ENCODE assay signal across 16 cellular contexts in the genomic region with DNA sequence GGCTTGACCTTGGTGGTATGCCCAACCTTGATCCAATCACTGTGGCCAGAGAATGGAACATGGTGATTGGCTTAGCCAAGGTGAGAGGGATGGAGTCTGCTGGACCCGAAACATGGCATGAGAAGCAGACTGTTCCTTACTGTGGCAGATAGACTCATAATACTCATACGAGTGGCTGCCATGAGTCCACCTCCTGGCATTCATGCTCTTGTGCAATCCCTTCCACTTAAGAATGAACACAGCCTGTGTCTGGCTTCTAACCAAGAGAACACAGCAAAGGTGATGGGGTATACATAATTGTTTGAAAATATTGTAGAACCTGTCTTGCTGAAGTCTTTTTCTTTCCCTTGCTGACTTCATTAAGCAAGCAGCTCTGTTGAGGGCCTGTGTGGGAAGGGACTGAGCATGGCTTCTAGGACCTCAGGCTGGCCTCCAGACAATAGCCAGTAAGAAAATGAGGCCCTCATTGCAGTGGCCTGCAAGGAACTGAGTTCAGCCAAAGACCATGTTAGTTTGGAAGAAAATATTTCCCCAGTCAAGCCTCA.
A peak's percentile ranks its signal among the peaks of the same experiment; 100 is the strongest.
DNase-seq lines count a peak whose midpoint lies in the region; ATAC-seq and TF ChIP-seq lines count a peak whose summit lies in the region.
"Had no signal": no experiment of that assay in that cellular context is flagged by ENCODE, and none has a peak within 500 bp of the region (broad histone marks: within the 10 kb centered on the region; RNA-seq: fewer than 3 reads in every experiment).

No MANE protein-coding gene starts in this region.

- 62 to 69% methylated on average over 2 of the region's 2 CpGs for WGBS in esophagus squamous epithelium, 2 donors

- no peaks in the 10 kb centered on the region for H3K36me3 ChIP-seq in RWPE2 (ENCODE audit: low read depth)
- H3K36me3 ChIP-seq in fibroblast of lung (ENCODE audit: control insufficient read depth, insufficient read depth, low read length), result no peaks in the 10 kb centered on the region
- no peaks in the 10 kb centered on the region for H3K36me3 ChIP-seq in esophagus squamous epithelium
- H3K36me3 ChIP-seq: right atrium auricular region had no signal

- H3K9me3 ChIP-seq in RWPE2 (ENCODE audit: severe bottlenecking) (no peaks in the 10 kb centered on the region), fibroblast of lung (ENCODE audit: control insufficient read depth, insufficient read depth, low read depth, low read length) (no peaks in the 10 kb centered on the region), esophagus squamous epithelium (no peaks in the 10 kb centered on the region)
- H3K9me3 ChIP-seq: right atrium auricular region, testis had no signal

- no peak overlapping the region for H3K9ac ChIP-seq in fibroblast of lung (ENCODE audit: insufficient read depth, low read length)

- TF ChIP-seq CTCF in RWPE2 (IDR thresholded peaks at IDR 0.05; ENCODE audit: poor library complexity, severe bottlenecking) (no peak), fibroblast of lung (conservative IDR thresholded peaks at IDR 0.05 in 1 of 2, IDR thresholded peaks at IDR 0.05 in 1 of 2; ENCODE audit: low read depth in 1 of 2, low read length in 2 of 2) (no peak), esophagus squamous epithelium (IDR thresholded peaks at IDR 0.05) (no peak)

- peaks cover 3% of the 10 kb centered on the region for H3K4me1 ChIP-seq in RWPE2 (ENCODE audit: insufficient read depth, poor library complexity, severe bottlenecking)
- peaks cover 6% of the 10 kb centered on the region for H3K4me1 ChIP-seq in fibroblast of lung (ENCODE audit: control insufficient read depth, extremely low read depth, insufficient read depth, low read length)
- peaks cover 0 to 7% (median 0%) of the 10 kb centered on the region in 3 donors for H3K4me1 ChIP-seq in esophagus squamous epithelium
- H3K4me1 ChIP-seq: right atrium auricular region, testis had no signal

- no peak for TF ChIP-seq POLR2A in esophagus squamous epithelium (IDR thresholded peaks at IDR 0.05)

- ATAC-seq in RWPE2 (ENCODE audit: low read depth), result peak; percentile 41; the same call in 1 of the 3 replicates
- ATAC-seq: activated naive CD4-positive, alpha-beta T cell treated with anti-CD3 and anti-CD28 coated beads, Interleukin-2, amount 50 U/mL, for 72 hours; activated T-cell treated with anti-CD3 and anti-CD28 coated beads, Interleukin-2, amount 50 U/mL, for 72 hours had no signal

- peak; percentile 55 for DNase-seq in GM03348 (ENCODE audit: low spot score)
- DNase-seq in RWPE2 (ENCODE audit: low spot score), result no peak
- peak; percentile 32 to 66 for DNase-seq in fibroblast of lung (ENCODE audit: low read depth in 2 of 2)
- peak; percentile 67 for DNase-seq in renal cortical epithelial cell (ENCODE audit: low read depth)
- DNase-seq in NCI-H1694 (lab: John Stamatoyannopoulos, UW), result no peak
- no peak for DNase-seq in esophagus squamous epithelium (lab: John Stamatoyannopoulos, UW)
- DNase-seq in cerebellum (ENCODE audit: low spot score), result no peak
- DNase-seq: activated CD4-positive, CD25-positive, alpha-beta regulatory T cell treated with anti-CD3 and anti-CD28 coated beads, Interleukin-2, amount 50 U/mL, for 72 hours; activated T-cell treated with anti-CD3 and anti-CD28 coated beads, Interleukin-2, amount 50 U/mL, for 72 hours; H7; NCI-H1930; NCI-H446 treated with DMSO at 0.1 percent for 48 hours; T1000; testis had no signal

- H3K27me3 ChIP-seq in RWPE2 (ENCODE audit: insufficient read depth, poor library complexity, severe bottlenecking) (no peaks in the 10 kb centered on the region), fibroblast of lung (ENCODE audit: control insufficient read depth, insufficient read depth, low read length) (no peaks in the 10 kb centered on the region), esophagus squamous epithelium (peaks cover 0 to 6% (median 0%) of the 10 kb centered on the region in 4 donors)
- H3K27me3 ChIP-seq: right atrium auricular region, testis had no signal

- H2AFZ ChIP-seq in fibroblast of lung (ENCODE audit: low read length), result no peak overlapping the region

- H3K4me3 ChIP-seq in RWPE2 (ENCODE audit: severe bottlenecking), result no peak overlapping the region
- H3K4me3 ChIP-seq in fibroblast of lung (replicated peaks in 1 of 4; ENCODE audit: control extremely low read depth in 1 of 4, insufficient read depth in 1 of 4, low read depth in 3 of 4, low read length in 4 of 4), result no peak overlapping the region
- no peak overlapping the region for H3K4me3 ChIP-seq in esophagus squamous epithelium
- H3K4me3 ChIP-seq: right atrium auricular region, testis had no signal

- intact Hi-C loops in esophagus squamous epithelium (cut with DNase I), result no loop called here

- H4K20me1 ChIP-seq in fibroblast of lung (ENCODE audit: control insufficient read depth, extremely low read depth, insufficient read depth, low read length), result no peaks in the 10 kb centered on the region

- no peak overlapping the region for H3K4me2 ChIP-seq in fibroblast of lung (ENCODE audit: extremely low read depth, insufficient read depth, low read length)

- H3K27ac ChIP-seq in RWPE2 (ENCODE audit: poor library complexity, severe bottlenecking), result no peak overlapping the region
- no peak overlapping the region for H3K27ac ChIP-seq in fibroblast of lung (ENCODE audit: insufficient read depth, low read length)
- H3K27ac ChIP-seq in esophagus squamous epithelium, result no peak overlapping the region
- H3K27ac ChIP-seq: right atrium auricular region, testis had no signal

- no peaks in the 10 kb centered on the region for H3K79me2 ChIP-seq in fibroblast of lung (ENCODE audit: control insufficient read depth, insufficient read depth, low read length)

Comparison
In these comparisons a context has a peak if more than half of its experiments do, and no peak if none do; other contexts are left out.
1. DNase-seq: peak in GM03348 (single experiment), fibroblast of lung (2 of 2) and renal cortical epithelial cell (single experiment); none in RWPE2 (single experiment), NCI-H1694 (single experiment), esophagus squamous epithelium (single experiment) and cerebellum (single experiment).